In genomic region chr13:49792550-49793324, GRCh38 we compare ENCODE assay signal across 8 cellular contexts. TPM values are rescaled to one million over a fixed set of nuclear protein-coding genes. Genes with fewer than 3 reads are reported as not detected.
DNase-seq lines count a peak whose midpoint lies in the region; ATAC-seq and TF ChIP-seq lines count a peak whose summit lies in the region.

Gene KPNA3, minus strand, starts transcription at chr13:49792682. Its CDS starts 176 bp downstream, at chr13:49792506.

- in situ Hi-C loops in GM18951 (cut with MboI; ENCODE audit: low sequenced_read_pairs, unreplicated experiment): no loop called here

- peaks cover 32% of the 10 kb centered on the region for H3K4me1 Mint-ChIP-seq in WTC11

- peak; percentile 88 for DNase-seq in AG09319 (ENCODE audit: extremely low read depth, low read depth)
- peak; percentile 95 for DNase-seq in NCI-H226
- peak; percentile 95 for DNase-seq in WTC11 (ENCODE audit: low spot score)
- DNase-seq in cardiac fibroblast (ENCODE audit: low read depth in 2 of 2): peak; percentile 96 to 98
- peak; percentile 94 for DNase-seq in iPS-NIHi7 (ENCODE audit: extremely low spot score)
- DNase-seq in smooth muscle cell of the brain vasculature (ENCODE audit: low read depth, low spot score): peak; percentile 95

- TF ChIP-seq CTCF in AG09319 (IDR thresholded peaks at IDR 0.05; ENCODE audit: low read depth, low read length): no peak; the same call in 1 of the 2 replicates
- no peak for TF ChIP-seq CTCF in WTC11 (IDR thresholded peaks at IDR 0.05)
- no peak for TF ChIP-seq CTCF in cardiac fibroblast (IDR thresholded peaks at IDR 0.05; ENCODE audit: low read depth, low read length)

- no peaks in the 10 kb centered on the region for H3K27me3 Mint-ChIP-seq in WTC11 (ENCODE audit: low read depth)

- H3K36me3 Mint-ChIP-seq in WTC11: no peaks in the 10 kb centered on the region

- ATAC-seq in HG03196 (IDR thresholded peaks at IDR 0.05; ENCODE audit: unreplicated experiment): peak; percentile 90
- peak; percentile 95 for ATAC-seq in WTC11

- H3K4me3 ChIP-seq in cardiac fibroblast (replicated peaks in 1 of 2; ENCODE audit: low read depth in 2 of 2, low read length in 2 of 2): peak within 1 kb of the TSS; percentile 71 to 77

- POLR2A ChIA-PET in WTC11 (lab: Charles Lee): interaction anchor here (0.6 to 1.7 kb wide), 12 partner anchors 11 to 458 kb away, joined by 3 to 20 read pairs (median 4); partner anchors contain the start of genes CAB39L, EBPL, SETDB2 and SPRYD7

- TF ChIP-seq POLR2A in GM18951 (IDR thresholded peaks at IDR 0.05; ENCODE audit: extremely low read depth, insufficient read depth, insufficient read length): peak; percentile 69

- CTCF ChIA-PET in WTC11 (lab: Charles Lee): interaction anchor here (0.9 to 1.7 kb wide), 8 partner anchors 11 to 184 kb away, joined by 3 to 11 read pairs (median 4); partner anchors contain the start of genes ARL11, EBPL and SPRYD7

- H3K4me3 Mint-ChIP-seq in WTC11: peak within 1 kb of the TSS; percentile 96

- peak within 1 kb of the TSS; percentile 99 for H3K27ac Mint-ChIP-seq in WTC11

- no peaks in the 10 kb centered on the region for H3K9me3 Mint-ChIP-seq in WTC11

TF ChIP-seq in WTC11, 78 proteins besides CTCF, POLR2A, EP300 and RAD21 (continues in another document):
- TF ChIP-seq ATF3 (CRISPR knock-in tag; conservative IDR thresholded peaks at IDR 0.05): no peak
- no peak for TF ChIP-seq RELA (CRISPR knock-in tag; IDR thresholded peaks at IDR 0.05; ENCODE audit: borderline replicate concordance)
- no peak for TF ChIP-seq ESRRA (CRISPR knock-in tag; IDR thresholded peaks at IDR 0.05; ENCODE audit: borderline replicate concordance)
- TF ChIP-seq CDX4 (CRISPR knock-in tag; IDR thresholded peaks at IDR 0.05; ENCODE audit: borderline replicate concordance): no peak
- TF ChIP-seq ZNF512 (CRISPR knock-in tag; IDR thresholded peaks at IDR 0.05; ENCODE audit: borderline replicate concordance): no peak
- no peak for TF ChIP-seq FOXJ3 (CRISPR knock-in tag; IDR thresholded peaks at IDR 0.05; ENCODE audit: borderline replicate concordance)
- TF ChIP-seq FOXP1 (CRISPR knock-in tag; IDR thresholded peaks at IDR 0.05; ENCODE audit: borderline replicate concordance): 0 out of 2 replicates have a peak, but pooled peaks have one; percentile 41
- TF ChIP-seq ZNF671 (CRISPR knock-in tag; IDR thresholded peaks at IDR 0.05): no peak
- peak; percentile 80 for TF ChIP-seq E2F5 (CRISPR knock-in tag; IDR thresholded peaks at IDR 0.05)
- no peak for TF ChIP-seq IRF2 (CRISPR knock-in tag; IDR thresholded peaks at IDR 0.05; ENCODE audit: borderline replicate concordance, low read depth)
- 0 out of 2 replicates have a peak, but pooled peaks have one; percentile 5 for TF ChIP-seq TEAD1 (CRISPR knock-in tag; IDR thresholded peaks at IDR 0.05)
- TF ChIP-seq KAT7 (CRISPR knock-in tag; IDR thresholded peaks at IDR 0.05; ENCODE audit: borderline replicate concordance): no peak
- TF ChIP-seq ZNF396 (CRISPR knock-in tag; IDR thresholded peaks at IDR 0.05; ENCODE audit: borderline replicate concordance): no peak
- TF ChIP-seq NFE2L1 (CRISPR knock-in tag; IDR thresholded peaks at IDR 0.05): 0 out of 2 replicates have a peak, but pooled peaks have one; percentile 28
- TF ChIP-seq AR (CRISPR knock-in tag; IDR thresholded peaks at IDR 0.05): no peak
- 0 out of 2 replicates have a peak, but pooled peaks have one; percentile 72 for TF ChIP-seq ZNF232 (CRISPR knock-in tag; IDR thresholded peaks at IDR 0.05)
- no peak for TF ChIP-seq IRF1 (CRISPR knock-in tag; IDR thresholded peaks at IDR 0.05)
- TF ChIP-seq TCF7 (CRISPR knock-in tag; IDR thresholded peaks at IDR 0.05; ENCODE audit: low read depth): no peak
- TF ChIP-seq RORB (CRISPR knock-in tag; IDR thresholded peaks at IDR 0.05): no peak
- TF ChIP-seq TEAD4 (CRISPR knock-in tag; IDR thresholded peaks at IDR 0.05): no peak
- TF ChIP-seq USF1 (CRISPR knock-in tag; IDR thresholded peaks at IDR 0.05): peak; percentile 93
- no peak for TF ChIP-seq MLX (CRISPR knock-in tag; IDR thresholded peaks at IDR 0.05)
- no peak for TF ChIP-seq PRRX2 (CRISPR knock-in tag; IDR thresholded peaks at IDR 0.05)
- no peak for TF ChIP-seq CBFB (CRISPR knock-in tag; IDR thresholded peaks at IDR 0.05; ENCODE audit: low read depth)

RNA-seq across cellular contexts. Expression of gene KPNA3, which starts in this region (rescaled TPM):
- 44.2 to 47.6 TPM (median 44.4 TPM) in 3 replicates for total RNA-seq in WTC11 (2021)

Comparison
In these comparisons a context has a peak if more than half of its experiments do, and no peak if none do; other contexts are left out.
1. Peak in every context shown above with its lines: DNase-seq, ATAC-seq and H3K4me3 ChIP-seq.